15 cellular contexts compared by ENCODE assay signal in genomic region chr17:20228410-20228809, GRCh38.
DNase-seq lines count a peak whose midpoint lies in the region; ATAC-seq and TF ChIP-seq lines count a peak whose summit lies in the region.
"Had no signal": no experiment of that assay in that cellular context is flagged by ENCODE, and none has a peak within 500 bp of the region (broad histone marks: within the 10 kb centered on the region; RNA-seq: fewer than 3 reads in every experiment).

No MANE protein-coding gene starts in this region.

- H3K23me2 ChIP-seq in H9 (ENCODE audit: insufficient read length, low read depth, low read length, poor library complexity, severe bottlenecking), result no peaks in the 10 kb centered on the region

- no peak overlapping the region for H3K4me3 ChIP-seq in fibroblast of the aortic adventitia (ENCODE audit: low read depth, low read length)
- H3K4me3 ChIP-seq: HAP-1 had no signal

- no peak overlapping the region for H4K91ac ChIP-seq in H9 (ENCODE audit: insufficient read length, low read depth, low read length)

- H2BK5ac ChIP-seq in H9 (ENCODE audit: insufficient read length, low read length), result no peak overlapping the region

- WGBS in H9 (ENCODE audit: extremely low coverage, insufficient read length, low lambda C conversion rate), result no CpG with 5 or more reads among the region's 1 CpG

- H2BK12ac ChIP-seq in H9 (ENCODE audit: insufficient read length, low read depth, low read length), result no peak overlapping the region

- DNase-seq in H9, result no peak
- peak; percentile 59 for DNase-seq in amniotic epithelial cell (ENCODE audit: low read depth)
- DNase-seq in fibroblast of the aortic adventitia (ENCODE audit: low read depth), result peak; percentile 1
- DNase-seq in substantia nigra (lab: John Stamatoyannopoulos, UW), result no peak
- DNase-seq in COLO829 (ENCODE audit: low spot score), result no peak
- DNase-seq in stimulated activated naive CD8-positive, alpha-beta T cell treated with anti-CD3 and anti-CD28 coated beads, Interleukin-15, Interleukin-2, amounts not matched to agents 100 U/mL and 50 U/mL, for 24 hours, result no peak
- DNase-seq in nucleus accumbens (lab: John Stamatoyannopoulos, UW), result no peak
- DNase-seq: CD4-positive, CD25-positive, alpha-beta regulatory T cell; NCI-H1436 treated with DMSO at 0.1 percent for 48 hours; NCI-H2081 treated with DMSO at 0.1 percent for 48 hours; NCI-H345; NCI-H526 treated with DMSO at 0.1 percent for 48 hours; OCI-M1 had no signal

- no peaks in the 10 kb centered on the region; the same call in 1 of the 2 replicates for H3K79me2 ChIP-seq in H9 (ENCODE audit: insufficient read depth, low read length)

- H3K18ac ChIP-seq in H9 (ENCODE audit: insufficient read length, low read depth, low read length), result no peak overlapping the region

- H3K4me1 ChIP-seq in H9 (ENCODE audit: insufficient read depth, low read length), result peaks cover 5% of the 10 kb centered on the region; the same call in 1 of the 2 replicates

- no peak overlapping the region for H3K4me2 ChIP-seq in H9 (ENCODE audit: insufficient read depth, insufficient read length, low read length)

- H3K14ac ChIP-seq in H9 (ENCODE audit: insufficient read depth, low read length), result no peak overlapping the region

- no peak overlapping the region for H3K4me3 Mint-ChIP-seq in H9
- H3K4me3 Mint-ChIP-seq: CD4-positive, CD25-positive, alpha-beta regulatory T cell; IgD-negative memory B cell had no signal

- H2AK5ac ChIP-seq in H9 (ENCODE audit: insufficient read length, low read length), result no peak overlapping the region

- H4K5ac ChIP-seq in H9 (ENCODE audit: insufficient read length, low read depth, low read length), result no peak overlapping the region

- H2BK20ac ChIP-seq in H9 (ENCODE audit: low read depth, low read length, poor library complexity, severe bottlenecking), result no peak overlapping the region

- H3K27ac ChIP-seq in H9 (ENCODE audit: insufficient read length, low read depth, low read length), result no peak overlapping the region
- H3K27ac ChIP-seq in substantia nigra (ENCODE audit: low read depth, low read length, poor library complexity, severe bottlenecking), result peak overlapping the region; percentile 0

- no peak overlapping the region for H3K23ac ChIP-seq in H9 (ENCODE audit: insufficient read length, low read depth, low read length)

- H2BK15ac ChIP-seq in H9 (ENCODE audit: low read depth, low read length), result no peak overlapping the region

- H3K4ac ChIP-seq in H9 (ENCODE audit: low read depth, low read length), result no peak overlapping the region

- peaks cover 57 to 59% of the 10 kb centered on the region in 2 experiments for H3K4me1 Mint-ChIP-seq in H9

- no peak overlapping the region for H2AFZ ChIP-seq in H9 (ENCODE audit: low read length)

- no peak overlapping the region for H4K8ac ChIP-seq in H9 (replicated peaks; ENCODE audit: insufficient read length, low read depth, low read length)

- no peaks in the 10 kb centered on the region for H3K9me3 Mint-ChIP-seq in H9
- H3K9me3 Mint-ChIP-seq: CD4-positive, CD25-positive, alpha-beta regulatory T cell; IgD-negative memory B cell had no signal

- H3K27me3 ChIP-seq in H9 (ENCODE audit: insufficient read depth, low read length), result no peaks in the 10 kb centered on the region

- no peaks in the 10 kb centered on the region for H3K27me3 Mint-ChIP-seq in H9 (ENCODE audit: low read depth)
- H3K27me3 Mint-ChIP-seq: CD4-positive, CD25-positive, alpha-beta regulatory T cell; IgD-negative memory B cell had no signal

- peaks cover 42 to 48% (median 44%) of the 10 kb centered on the region in 3 experiments for H3K36me3 Mint-ChIP-seq in H9 (ENCODE audit: insufficient read depth in 1 of 3, low read depth in 3 of 3)
- H3K36me3 Mint-ChIP-seq: IgD-negative memory B cell had no signal

- H3T11ph ChIP-seq in H9 (ENCODE audit: low read length), result no peak overlapping the region

- ATAC-seq in stimulated activated naive CD8-positive, alpha-beta T cell treated with anti-CD3 and anti-CD28 coated beads, Interleukin-15, Interleukin-2, amounts not matched to agents 100 U/mL and 50 U/mL, for 24 hours, result no peak

- H2BK120ac ChIP-seq in H9 (ENCODE audit: low read depth, low read length, poor library complexity, severe bottlenecking), result no peak overlapping the region

- no peak overlapping the region for H3K56ac ChIP-seq in H9 (ENCODE audit: insufficient read length, low read depth, low read length)

- H3K9me3 ChIP-seq in H9 (ENCODE audit: control insufficient read depth, low read depth, low read length), result no peaks in the 10 kb centered on the region
- H3K9me3 ChIP-seq: HAP-1 had no signal

- H3K79me1 ChIP-seq in H9 (ENCODE audit: insufficient read depth, low read depth, low read length, poor library complexity, severe bottlenecking), result no peaks in the 10 kb centered on the region

- TF ChIP-seq CTCF in H9 (conservative IDR thresholded peaks at IDR 0.05) (no peak), fibroblast of the aortic adventitia (IDR thresholded peaks at IDR 0.05; ENCODE audit: insufficient read depth, low read length) (no peak)

- 0 out of 7 replicates have a peak overlapping the region, but pooled peaks of 2 of the 3 experiments have one; percentile 11 to 42 for H3K27ac Mint-ChIP-seq in H9
- H3K27ac Mint-ChIP-seq: CD4-positive, CD25-positive, alpha-beta regulatory T cell; IgD-negative memory B cell had no signal

- no peak overlapping the region for H3K9ac ChIP-seq in H9 (ENCODE audit: extremely low read depth, insufficient read length, low read length)

- peaks cover 3% of the 10 kb centered on the region for H4K20me1 ChIP-seq in H9 (ENCODE audit: control insufficient read depth, insufficient read depth, insufficient read length)

Comparison
In these comparisons a context has a peak if more than half of its experiments do, and no peak if none do; other contexts are left out.
1. DNase-seq: peak in amniotic epithelial cell (single experiment) and fibroblast of the aortic adventitia (single experiment); none in H9 (single experiment), substantia nigra (0 of 49), COLO829 (single experiment), stimulated activated naive CD8-positive, alpha-beta T cell treated with anti-CD3 and anti-CD28 coated beads, Interleukin-15, Interleukin-2, amounts not matched to agents 100 U/mL and 50 U/mL, for 24 hours (single experiment) and nucleus accumbens (0 of 56).